Comparison of ENCODE assay signal across 2 cellular contexts in genomic region chr11:33067294-33067693, GRCh38.
A peak's percentile ranks its signal among the peaks of the same experiment; 100 is the strongest.
TF ChIP-seq lines count a peak whose summit lies in the region.

No MANE protein-coding gene starts in this region.

TF ChIP-seq in HepG2, 621 proteins besides CTCF, POLR2A, EP300 and RAD21:
- TF ChIP-seq, protein P1, sequence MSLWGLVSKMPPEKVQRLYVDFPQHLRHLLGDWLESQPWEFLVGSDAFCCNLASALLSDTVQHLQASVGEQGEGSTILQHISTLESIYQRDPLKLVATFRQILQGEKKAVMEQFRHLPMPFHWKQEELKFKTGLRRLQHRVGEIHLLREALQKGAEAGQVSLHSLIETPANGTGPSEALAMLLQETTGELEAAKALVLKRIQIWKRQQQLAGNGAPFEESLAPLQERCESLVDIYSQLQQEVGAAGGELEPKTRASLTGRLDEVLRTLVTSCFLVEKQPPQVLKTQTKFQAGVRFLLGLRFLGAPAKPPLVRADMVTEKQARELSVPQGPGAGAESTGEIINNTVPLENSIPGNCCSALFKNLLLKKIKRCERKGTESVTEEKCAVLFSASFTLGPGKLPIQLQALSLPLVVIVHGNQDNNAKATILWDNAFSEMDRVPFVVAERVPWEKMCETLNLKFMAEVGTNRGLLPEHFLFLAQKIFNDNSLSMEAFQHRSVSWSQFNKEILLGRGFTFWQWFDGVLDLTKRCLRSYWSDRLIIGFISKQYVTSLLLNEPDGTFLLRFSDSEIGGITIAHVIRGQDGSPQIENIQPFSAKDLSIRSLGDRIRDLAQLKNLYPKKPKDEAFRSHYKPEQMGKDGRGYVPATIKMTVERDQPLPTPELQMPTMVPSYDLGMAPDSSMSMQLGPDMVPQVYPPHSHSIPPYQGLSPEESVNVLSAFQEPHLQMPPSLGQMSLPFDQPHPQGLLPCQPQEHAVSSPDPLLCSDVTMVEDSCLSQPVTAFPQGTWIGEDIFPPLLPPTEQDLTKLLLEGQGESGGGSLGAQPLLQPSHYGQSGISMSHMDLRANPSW (CRISPR knock-in tag; IDR thresholded peaks at IDR 0.05; ENCODE audit: borderline replicate concordance): no peak
- TF ChIP-seq FOXA1 (IDR thresholded peaks at IDR 0.05): no peak
- TF ChIP-seq FOXA1 (CRISPR knock-in tag; IDR thresholded peaks at IDR 0.05): 0 out of 2 replicates have a peak, but pooled peaks have one; percentile 45
- TF ChIP-seq, protein P2, sequence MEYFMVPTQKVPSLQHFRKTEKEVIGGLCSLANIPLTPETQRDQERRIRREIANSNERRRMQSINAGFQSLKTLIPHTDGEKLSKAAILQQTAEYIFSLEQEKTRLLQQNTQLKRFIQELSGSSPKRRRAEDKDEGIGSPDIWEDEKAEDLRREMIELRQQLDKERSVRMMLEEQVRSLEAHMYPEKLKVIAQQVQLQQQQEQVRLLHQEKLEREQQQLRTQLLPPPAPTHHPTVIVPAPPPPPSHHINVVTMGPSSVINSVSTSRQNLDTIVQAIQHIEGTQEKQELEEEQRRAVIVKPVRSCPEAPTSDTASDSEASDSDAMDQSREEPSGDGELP (IDR thresholded peaks at IDR 0.05; ENCODE audit: borderline replicate concordance, low read depth): peak; percentile 57; the same call in 1 of the 2 replicates
- TF ChIP-seq SALL1 (CRISPR knock-in tag; IDR thresholded peaks at IDR 0.05): 0 out of 2 replicates have a peak, but pooled peaks have one; percentile 13

TF ChIP-seq in H1, 55 proteins besides CTCF, POLR2A, EP300 and RAD21:
- TF ChIP-seq JUND (IDR thresholded peaks at IDR 0.05; ENCODE audit: low read length) (no peak), ZNF274 (IDR thresholded peaks at IDR 0.05; ENCODE audit: borderline replicate concordance, extremely low read depth, low read length) (no peak), POU5F1 (IDR thresholded peaks at IDR 0.05; ENCODE audit: low read depth, low read length) (no peak), YY1 (IDR thresholded peaks at IDR 0.05; ENCODE audit: low read depth, low read length) (no peak), BACH1 (IDR thresholded peaks at IDR 0.05; ENCODE audit: low read length) (no peak)
TF ChIP-seq in H1: peak in this region for 0.
